In the genomic region with DNA sequence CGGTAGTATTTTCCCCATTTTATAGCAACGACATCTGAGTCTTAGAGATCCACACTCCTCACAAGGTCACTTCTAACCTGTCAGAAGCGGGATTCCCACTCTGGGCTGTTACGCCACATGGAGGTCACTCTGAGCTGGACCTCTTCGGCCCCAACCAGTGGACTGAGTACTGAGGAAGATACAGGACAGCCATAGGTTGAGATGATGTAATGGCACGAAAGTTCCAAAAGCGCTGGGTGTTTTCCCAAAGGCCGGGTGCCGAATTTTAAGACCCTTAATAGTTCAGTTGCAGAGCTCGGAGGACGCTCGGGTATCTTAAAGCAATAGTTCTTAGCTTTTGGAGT, we compare ENCODE assay signal across 8 cellular contexts. TPM values are rescaled to one million over a fixed set of nuclear protein-coding genes. Genes with fewer than 3 reads are reported as not detected.
A peak's percentile ranks its signal among the peaks of the same experiment; 100 is the strongest.
DNase-seq lines count a peak whose midpoint lies in the region; ATAC-seq and TF ChIP-seq lines count a peak whose summit lies in the region.

No MANE protein-coding gene starts in this region.

- no peak overlapping the region for H2AFZ ChIP-seq in H9 (ENCODE audit: low read length)

- WGBS in H9 (ENCODE audit: extremely low coverage, insufficient read length, low lambda C conversion rate), result no CpG with 5 or more reads among the region's 12 CpGs

- peak overlapping the region; percentile 97 to 99 for H3K4me3 Mint-ChIP-seq in H9

- peak overlapping the region; percentile 89 for H3K4me2 ChIP-seq in H9 (ENCODE audit: insufficient read depth, insufficient read length, low read length)

- peak overlapping the region; percentile 88 to 98 (median 95) for H3K27ac Mint-ChIP-seq in H9

- TF ChIP-seq CTCF in AG10803 (conservative IDR thresholded peaks at IDR 0.05; ENCODE audit: low read length) (no peak), H9 (conservative IDR thresholded peaks at IDR 0.05) (no peak), VCaP (conservative IDR thresholded peaks at IDR 0.05) (no peak), fibroblast of pulmonary artery (IDR thresholded peaks at IDR 0.05; ENCODE audit: low read length, missing control alignments) (no peak), omental fat pad (IDR thresholded peaks at IDR 0.05) (no peak)

- H3K56ac ChIP-seq in H9 (ENCODE audit: insufficient read length, low read depth, low read length), result no peak overlapping the region

- H3K4me3 ChIP-seq in AG10803 (ENCODE audit: low read length) (peak overlapping the region; percentile 96), fibroblast of pulmonary artery (replicated peaks; ENCODE audit: low read depth, low read length) (peak overlapping the region; percentile 98)

- no peak overlapping the region for H3K4ac ChIP-seq in H9 (ENCODE audit: low read depth, low read length)

- peak overlapping the region; percentile 73; the same call in 1 of the 2 replicates for H3K14ac ChIP-seq in H9 (ENCODE audit: insufficient read depth, low read length)

- H4K91ac ChIP-seq in H9 (ENCODE audit: insufficient read length, low read depth, low read length), result no peak overlapping the region

- no peak overlapping the region for H2BK5ac ChIP-seq in H9 (ENCODE audit: insufficient read length, low read length)

- H3K23me2 ChIP-seq in H9 (ENCODE audit: insufficient read length, low read depth, low read length, poor library complexity, severe bottlenecking), result peaks cover 5% of the 10 kb centered on the region

- H2BK120ac ChIP-seq in H9 (ENCODE audit: low read depth, low read length, poor library complexity, severe bottlenecking), result no peak overlapping the region

- no peaks in the 10 kb centered on the region for H3K9me3 Mint-ChIP-seq in H9

- H4K5ac ChIP-seq in H9 (ENCODE audit: insufficient read length, low read depth, low read length), result no peak overlapping the region

- H3T11ph ChIP-seq in H9 (ENCODE audit: low read length), result no peak overlapping the region

- DNase-seq in AG10803 (ENCODE audit: low read depth) (peak; percentile 56), H9 (no peak), fibroblast of pulmonary artery (ENCODE audit: low read depth) (peak; percentile 38), omental fat pad (ENCODE audit: low spot score) (no peak), COLO829 (ENCODE audit: low spot score) (no peak), NCI-H510A (lab: John Stamatoyannopoulos, UW) (no peak)

- H3K27me3 ChIP-seq in H9 (ENCODE audit: insufficient read depth, low read length), result no peaks in the 10 kb centered on the region

- H3K18ac ChIP-seq in H9 (ENCODE audit: insufficient read length, low read depth, low read length), result no peak overlapping the region

- peaks cover 6 to 26% (median 23%) of the 10 kb centered on the region in 3 experiments; a peak in 6 of 7 replicates for H3K36me3 Mint-ChIP-seq in H9 (ENCODE audit: insufficient read depth in 1 of 3, low read depth in 3 of 3)

- H2BK15ac ChIP-seq in H9 (ENCODE audit: low read depth, low read length), result no peak overlapping the region

- no peaks in the 10 kb centered on the region for H3K9me3 ChIP-seq in H9 (ENCODE audit: control insufficient read depth, low read depth, low read length)

- H4K20me1 ChIP-seq in H9 (ENCODE audit: control insufficient read depth, insufficient read depth, insufficient read length), result no peaks in the 10 kb centered on the region

- peaks cover 26 to 28% of the 10 kb centered on the region in 2 experiments for H3K4me1 Mint-ChIP-seq in H9

- H3K23ac ChIP-seq in H9 (ENCODE audit: insufficient read length, low read depth, low read length), result no peak overlapping the region

- peaks cover 8% of the 10 kb centered on the region; the same call in 1 of the 2 replicates for H3K4me1 ChIP-seq in H9 (ENCODE audit: insufficient read depth, low read length)

- ATAC-seq in omental fat pad (ENCODE audit: low FRiP score), result peak; percentile 33
- no peak for ATAC-seq in HG03025 (IDR thresholded peaks at IDR 0.05; ENCODE audit: low FRiP score, unreplicated experiment)

- H3K79me1 ChIP-seq in H9 (ENCODE audit: insufficient read depth, low read depth, low read length, poor library complexity, severe bottlenecking), result peaks cover 4% of the 10 kb centered on the region

- no peak overlapping the region for H4K8ac ChIP-seq in H9 (replicated peaks; ENCODE audit: insufficient read length, low read depth, low read length)

- H2BK20ac ChIP-seq in H9 (ENCODE audit: low read depth, low read length, poor library complexity, severe bottlenecking), result no peak overlapping the region

- peak overlapping the region; percentile 89 for H3K9ac ChIP-seq in H9 (ENCODE audit: extremely low read depth, insufficient read length, low read length)

- H3K27ac ChIP-seq in H9 (ENCODE audit: insufficient read length, low read depth, low read length), result no peak overlapping the region
- H3K27ac ChIP-seq in VCaP, result peak overlapping the region; percentile 79

- no peak overlapping the region for H2BK12ac ChIP-seq in H9 (ENCODE audit: insufficient read length, low read depth, low read length)

- H2AK5ac ChIP-seq in H9 (ENCODE audit: insufficient read length, low read length), result no peak overlapping the region

- no peaks in the 10 kb centered on the region; the same call in none of the 2 replicates for H3K27me3 Mint-ChIP-seq in H9 (ENCODE audit: low read depth)

- peaks cover 10% of the 10 kb centered on the region for H3K79me2 ChIP-seq in H9 (ENCODE audit: insufficient read depth, low read length)

RNA-seq across cellular contexts. Expression of a gene that starts 0.7 kb away (rescaled TPM):
- total RNA-seq in H9 (2021) (95.2 and 95.6 TPM in 2 replicates), omental fat pad (100 to 1,000 TPM; 110 to 165 (median 149) TPM)

RNA-seq across cellular contexts. Expression of a gene that starts 33.6 kb away (rescaled TPM):
- total RNA-seq in H9 (2021), result not detected in 2 replicates
- total RNA-seq in omental fat pad, result not detected

RNA-seq across cellular contexts. Expression of a gene that starts 54.3 kb away (rescaled TPM):
- 6.4 and 6.6 TPM in 2 replicates for total RNA-seq in H9 (2021)
- total RNA-seq in omental fat pad, result under 1 TPM in 2 of 4 donors, not detected in 2; 0.16 to 0.24 TPM

Comparison
In these comparisons a context has a peak if more than half of its experiments do, and no peak if none do; other contexts are left out.
1. DNase-seq: peak in AG10803 (single experiment) and fibroblast of pulmonary artery (single experiment); none in H9 (single experiment), omental fat pad (single experiment), COLO829 (single experiment) and NCI-H510A (single experiment).